ENCODE assay signal across 10 cellular contexts in genomic region chr3:39124876-39125836, GRCh38. TPM values are rescaled to one million over a fixed set of nuclear protein-coding genes. Genes with fewer than 3 reads are reported as not detected.
DNase-seq lines count a peak whose midpoint lies in the region; ATAC-seq and TF ChIP-seq lines count a peak whose summit lies in the region.
"Had no signal": no experiment of that assay in that cellular context is flagged by ENCODE, and none has a peak within 500 bp of the region (broad histone marks: within the 10 kb centered on the region; RNA-seq: fewer than 3 reads in every experiment).

No MANE protein-coding gene starts in this region.

- H3K9me3 ChIP-seq in thyroid gland, result no peaks in the 10 kb centered on the region

- no peak overlapping the region for H3K27ac ChIP-seq in thyroid gland

- H3K4me3 ChIP-seq in thyroid gland (replicated peaks in 1 of 3), result no peak overlapping the region

- TF ChIP-seq POLR2A in thyroid gland (IDR thresholded peaks at IDR 0.05), result no peak

- TF ChIP-seq CTCF in thyroid gland (IDR thresholded peaks at IDR 0.05), result peak in 4 of 6 experiments; percentile 32 to 49 (median 43)

- peaks cover 0 to 3% of the 10 kb centered on the region in 2 donors for H3K36me3 ChIP-seq in thyroid gland

- DNase-seq in DMS 273 (lab: John Stamatoyannopoulos, UW; ENCODE audit: unreplicated experiment), result peak; percentile 21
- DNase-seq in DMS 273 treated with DMSO at 0.1 percent for 48 hours (lab: John Stamatoyannopoulos, UW), result no peak
- peak; percentile 53 for DNase-seq in amniotic epithelial cell (ENCODE audit: low read depth)
- DNase-seq in iPS-NIHi7 (ENCODE audit: extremely low spot score), result peak; percentile 72
- DNase-seq in thyroid gland, result peak; percentile 42 to 46
- no peak for DNase-seq in stimulated activated CD8-positive, alpha-beta memory T cell treated with anti-CD3 and anti-CD28 coated beads, Interleukin-4, amount 100 ng/mL, for 48 hours
- DNase-seq in stimulated activated CD4-positive, alpha-beta T cell treated with anti-CD3 and anti-CD28 coated beads, Interleukin-1b, Interleukin-23, amount 100 ng/mL, for 48 hours, result no peak
- DNase-seq: 8988T, midbrain had no signal

- no peaks in the 10 kb centered on the region for H3K4me1 ChIP-seq in thyroid gland

- intact Hi-C loops in thyroid gland (cut with DNase I), result loop anchor here (5.0 kb wide), 2 partner anchors 157 to 167 kb away; partner anchors contain the start of gene CX3CR1

- 66 to 70% methylated on average over 5 of the region's 5 CpGs for WGBS in thyroid gland, 2 donors

- no peaks in the 10 kb centered on the region for H3K27me3 ChIP-seq in thyroid gland

- ATAC-seq in GM18858 (IDR thresholded peaks at IDR 0.05; ENCODE audit: unreplicated experiment), result no peak

RNA-seq across cellular contexts. Expression of gene TTC21A, which starts 17.7 kb away (rescaled TPM):
- total RNA-seq in thyroid gland, result 10 to 100 TPM in 3 of 4 donors, 1 to 10 TPM in 1; 8.9 to 17.8 (median 11.7) TPM

RNA-seq across cellular contexts. Expression of gene GORASP1, which starts 17.7 kb away (rescaled TPM):
- total RNA-seq in thyroid gland, result 100 to 1,000 TPM in 2 of 4 donors, 10 to 100 TPM in 2; 64.6 to 105 (median 101) TPM

RNA-seq across cellular contexts. Expression of gene CSRNP1, which starts 28.2 kb away (rescaled TPM):
- 10 to 100 TPM; 33.5 to 81.0 (median 36.7) TPM for total RNA-seq in thyroid gland

Comparison
In these comparisons a context has a peak if more than half of its experiments do, and no peak if none do; other contexts are left out.
1. DNase-seq: peak in DMS 273 (single experiment), amniotic epithelial cell (single experiment), iPS-NIHi7 (single experiment) and thyroid gland (2 of 2); none in DMS 273 treated with DMSO at 0.1 percent for 48 hours (single experiment), stimulated activated CD8-positive, alpha-beta memory T cell treated with anti-CD3 and anti-CD28 coated beads, Interleukin-4, amount 100 ng/mL, for 48 hours (single experiment) and stimulated activated CD4-positive, alpha-beta T cell treated with anti-CD3 and anti-CD28 coated beads, Interleukin-1b, Interleukin-23, amount 100 ng/mL, for 48 hours (single experiment).